1 cellular context compared by ENCODE assay signal in the genomic region with DNA sequence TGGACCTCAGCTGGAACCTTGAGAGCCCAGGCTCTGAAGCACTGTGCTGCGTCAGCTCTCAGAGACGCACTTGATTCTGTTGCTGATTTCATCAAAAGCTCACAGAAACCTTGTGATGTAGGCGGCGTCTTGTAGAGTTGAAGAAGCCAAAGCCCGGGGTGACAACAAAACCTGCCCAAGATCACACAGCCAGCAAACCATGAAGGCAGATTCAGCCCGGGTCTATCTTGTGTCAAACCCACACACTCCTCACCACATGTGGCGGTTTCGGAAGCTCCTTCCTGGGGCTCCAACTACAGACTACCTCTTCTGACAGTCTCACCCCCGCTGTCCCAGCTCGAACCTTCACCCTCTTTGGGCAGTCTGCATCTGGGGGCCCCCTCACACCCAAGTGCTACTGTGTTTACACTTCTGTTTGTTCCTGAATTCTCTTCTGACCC.
TF ChIP-seq lines count a peak whose summit lies in the region.

No MANE protein-coding gene starts in this region.

TF ChIP-seq in K562, 482 proteins besides CTCF, POLR2A, EP300 and RAD21 (continued from another document and continues in another):
- TF ChIP-seq MGA (IDR thresholded peaks at IDR 0.05) (peak; percentile 21; the same call in 1 of the 2 replicates), NRF1 (conservative IDR thresholded peaks at IDR 0.05 in 1 of 2, IDR thresholded peaks at IDR 0.05 in 1 of 2) (peak; percentile 43 to 66), ATF7 (IDR thresholded peaks at IDR 0.05) (peak; percentile 55; the same call in 1 of the 2 replicates), RREB1 (CRISPR knock-in tag; IDR thresholded peaks at IDR 0.05) (no peak), ADNP (tag; IDR thresholded peaks at IDR 0.05) (no peak), MCM3 (IDR thresholded peaks at IDR 0.05) (no peak), NFE2 (IDR thresholded peaks at IDR 0.05; ENCODE audit: low read depth) (peak; percentile 65), NR2C2 (CRISPR knock-in tag; IDR thresholded peaks at IDR 0.05) (no peak), NR2C2 (tag; IDR thresholded peaks at IDR 0.05) (0 out of 2 replicates have a peak, but pooled peaks have one; percentile 20), SRF (CRISPR knock-in tag; IDR thresholded peaks at IDR 0.05) (no peak), SMAD4 (CRISPR knock-in tag; conservative IDR thresholded peaks at IDR 0.05) (peak; percentile 57), SMARCA4 (IDR thresholded peaks at IDR 0.05) (peak; percentile 54; the same call in 1 of the 2 replicates), FOXO4 (CRISPR knock-in tag; IDR thresholded peaks at IDR 0.05) (no peak), EGR1 (conservative IDR thresholded peaks at IDR 0.05) (no peak), NUFIP1 (IDR thresholded peaks at IDR 0.05; ENCODE audit: partially characterized antibody) (no peak), CHD2 (IDR thresholded peaks at IDR 0.05; ENCODE audit: low read depth, low read length) (no peak), SP1 (CRISPR knock-in tag; IDR thresholded peaks at IDR 0.05) (peak; percentile 21; the same call in 1 of the 2 replicates), SETDB1 (IDR thresholded peaks at IDR 0.05; ENCODE audit: low read length) (no peak), ZNF395 (CRISPR knock-in tag; IDR thresholded peaks at IDR 0.05) (peak; percentile 35; the same call in 1 of the 2 replicates), ZNF436 (CRISPR knock-in tag; IDR thresholded peaks at IDR 0.05) (no peak), SNRNP70 (optimal IDR thresholded peaks at IDR 0.05; ENCODE audit: low read depth, low read length) (no peak), STAT5A (IDR thresholded peaks at IDR 0.05; ENCODE audit: borderline replicate concordance, low read length) (no peak), CEBPB (tag; IDR thresholded peaks at IDR 0.05) (no peak), PTBP1 (IDR thresholded peaks at IDR 0.05; ENCODE audit: low read depth, low read length) (no peak), CREB1 (IDR thresholded peaks at IDR 0.05) (peak; percentile 53; the same call in 1 of the 2 replicates), CREB1 (CRISPR knock-in tag; IDR thresholded peaks at IDR 0.05) (no peak), NR2C1 (IDR thresholded peaks at IDR 0.05) (no peak), NR2C1 (tag; IDR thresholded peaks at IDR 0.05) (no peak; the same call in 1 of the 2 replicates), EHMT2 (IDR thresholded peaks at IDR 0.05) (0 out of 2 replicates have a peak, but pooled peaks have one; percentile 8), LEF1 (IDR thresholded peaks at IDR 0.05) (no peak), MAFK (IDR thresholded peaks at IDR 0.05; ENCODE audit: low read length) (peak; percentile 56), RAD51 (IDR thresholded peaks at IDR 0.05; ENCODE audit: borderline replicate concordance, low read depth) (no peak), RB1 (IDR thresholded peaks at IDR 0.05; ENCODE audit: low read depth) (no peak), FOXA3 (CRISPR knock-in tag; conservative IDR thresholded peaks at IDR 0.05 in 1 of 2, IDR thresholded peaks at IDR 0.05 in 1 of 2) (no peak), ZNF589 (CRISPR knock-in tag; IDR thresholded peaks at IDR 0.05; ENCODE audit: low read depth) (0 out of 2 replicates have a peak, but pooled peaks have one; percentile 14), ZNF583 (CRISPR knock-in tag; IDR thresholded peaks at IDR 0.05) (no peak), MAFG (tag; conservative IDR thresholded peaks at IDR 0.05) (peak; percentile 73)
- TF ChIP-seq, protein P1, sequence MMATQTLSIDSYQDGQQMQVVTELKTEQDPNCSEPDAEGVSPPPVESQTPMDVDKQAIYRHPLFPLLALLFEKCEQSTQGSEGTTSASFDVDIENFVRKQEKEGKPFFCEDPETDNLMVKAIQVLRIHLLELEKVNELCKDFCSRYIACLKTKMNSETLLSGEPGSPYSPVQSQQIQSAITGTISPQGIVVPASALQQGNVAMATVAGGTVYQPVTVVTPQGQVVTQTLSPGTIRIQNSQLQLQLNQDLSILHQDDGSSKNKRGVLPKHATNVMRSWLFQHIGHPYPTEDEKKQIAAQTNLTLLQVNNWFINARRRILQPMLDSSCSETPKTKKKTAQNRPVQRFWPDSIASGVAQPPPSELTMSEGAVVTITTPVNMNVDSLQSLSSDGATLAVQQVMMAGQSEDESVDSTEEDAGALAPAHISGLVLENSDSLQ (IDR thresholded peaks at IDR 0.05) = no peak
- TF ChIP-seq, protein P2, sequence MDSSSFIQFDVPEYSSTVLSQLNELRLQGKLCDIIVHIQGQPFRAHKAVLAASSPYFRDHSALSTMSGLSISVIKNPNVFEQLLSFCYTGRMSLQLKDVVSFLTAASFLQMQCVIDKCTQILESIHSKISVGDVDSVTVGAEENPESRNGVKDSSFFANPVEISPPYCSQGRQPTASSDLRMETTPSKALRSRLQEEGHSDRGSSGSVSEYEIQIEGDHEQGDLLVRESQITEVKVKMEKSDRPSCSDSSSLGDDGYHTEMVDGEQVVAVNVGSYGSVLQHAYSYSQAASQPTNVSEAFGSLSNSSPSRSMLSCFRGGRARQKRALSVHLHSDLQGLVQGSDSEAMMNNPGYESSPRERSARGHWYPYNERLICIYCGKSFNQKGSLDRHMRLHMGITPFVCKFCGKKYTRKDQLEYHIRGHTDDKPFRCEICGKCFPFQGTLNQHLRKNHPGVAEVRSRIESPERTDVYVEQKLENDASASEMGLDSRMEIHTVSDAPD (CRISPR knock-in tag; IDR thresholded peaks at IDR 0.05) = no peak
